ENCODE assay signal across 12 cellular contexts in the genomic region with DNA sequence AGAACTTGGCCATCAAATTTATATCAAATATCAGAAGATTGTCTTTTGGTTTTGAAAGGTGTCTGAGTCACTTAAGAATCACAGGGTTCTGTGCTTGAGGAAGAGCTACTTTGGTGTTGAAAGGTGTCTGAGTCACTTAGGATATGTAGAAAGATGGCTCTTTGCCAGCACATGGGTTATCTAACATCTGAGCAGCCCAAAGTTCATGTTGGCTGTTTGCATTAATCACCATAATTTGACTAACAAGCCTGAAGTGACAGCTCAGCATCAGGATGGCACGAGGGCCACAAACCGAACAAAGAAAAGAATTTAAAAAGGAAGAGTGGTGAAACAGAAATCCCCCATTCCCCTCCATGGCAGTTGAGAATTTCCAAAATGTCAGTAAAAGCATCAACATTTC.
A peak's percentile ranks its signal among the peaks of the same experiment; 100 is the strongest.
DNase-seq lines count a peak whose midpoint lies in the region; ATAC-seq, FAIRE-seq and TF ChIP-seq lines count a peak whose summit lies in the region.
"Had no signal": no experiment of that assay in that cellular context is flagged by ENCODE, and none has a peak within 500 bp of the region (broad histone marks: within the 10 kb centered on the region; RNA-seq: fewer than 3 reads in every experiment).

No MANE protein-coding gene starts in this region.

- no peak for TF ChIP-seq CTCF in CD8-positive, alpha-beta T cell (IDR thresholded peaks at IDR 0.05)
- TF ChIP-seq CTCF in endodermal cell (conservative IDR thresholded peaks at IDR 0.05) = no peak

- H3K27me3 ChIP-seq in CD8-positive, alpha-beta T cell (ENCODE audit: insufficient read depth, low read length) = no peaks in the 10 kb centered on the region
- H3K27me3 ChIP-seq in endodermal cell (ENCODE audit: control insufficient read depth, insufficient read depth, low read length, poor library complexity, severe bottlenecking) = no peaks in the 10 kb centered on the region
- H3K27me3 ChIP-seq: suprapubic skin had no signal

- H3K36me3 Mint-ChIP-seq in CD8-positive, alpha-beta T cell = no peaks in the 10 kb centered on the region
- peaks cover 1% of the 10 kb centered on the region for H3K36me3 Mint-ChIP-seq in activated CD8-positive, alpha-beta memory T cell treated with anti-CD3 and anti-CD28 coated beads, Interleukin-2, amount 10 ng/mL, durations not matched to agents 7 days and 5 days
- H3K36me3 Mint-ChIP-seq in endodermal cell (ENCODE audit: low read depth) = no peaks in the 10 kb centered on the region
- H3K36me3 Mint-ChIP-seq: naive B cell had no signal

- no peak overlapping the region for H3K4me3 Mint-ChIP-seq in CD8-positive, alpha-beta T cell
- no peak overlapping the region for H3K4me3 Mint-ChIP-seq in activated CD8-positive, alpha-beta memory T cell treated with anti-CD3 and anti-CD28 coated beads, Interleukin-2, amount 10 ng/mL, durations not matched to agents 7 days and 5 days
- no peak overlapping the region for H3K4me3 Mint-ChIP-seq in endodermal cell
- H3K4me3 Mint-ChIP-seq: naive B cell had no signal

- H3K4me1 Mint-ChIP-seq in CD8-positive, alpha-beta T cell (ENCODE audit: low read depth) = peaks cover 17% of the 10 kb centered on the region
- H3K4me1 Mint-ChIP-seq in activated CD8-positive, alpha-beta memory T cell treated with anti-CD3 and anti-CD28 coated beads, Interleukin-2, amount 10 ng/mL, durations not matched to agents 7 days and 5 days = peaks cover 13% of the 10 kb centered on the region
- peaks cover 11% of the 10 kb centered on the region for H3K4me1 Mint-ChIP-seq in endodermal cell
- H3K4me1 Mint-ChIP-seq: naive B cell had no signal

- no peaks in the 10 kb centered on the region for H3K9me3 ChIP-seq in CD8-positive, alpha-beta T cell (ENCODE audit: low read length)
- no peaks in the 10 kb centered on the region for H3K9me3 ChIP-seq in endodermal cell (ENCODE audit: control insufficient read depth, low read length)
- H3K9me3 ChIP-seq: suprapubic skin had no signal

- H3K27ac ChIP-seq in CD8-positive, alpha-beta T cell (ENCODE audit: low read depth, low read length) = no peak overlapping the region
- no peak overlapping the region for H3K27ac ChIP-seq in endodermal cell (ENCODE audit: low read depth, low read length)
- H3K27ac ChIP-seq: suprapubic skin had no signal

- FAIRE-seq in HTR-8/SVneo (lab: Jason Lieb, UNC) = no peak
- FAIRE-seq: endometrium, GM18507 had no signal

- peak in 5 of 7 experiments; percentile 2 to 32 (median 11) for DNase-seq in CD8-positive, alpha-beta T cell
- peak; percentile 33 for DNase-seq in HS-27A (ENCODE audit: low read depth)
- peak; percentile 41 for DNase-seq in activated CD8-positive, alpha-beta memory T cell treated with anti-CD3 and anti-CD28 coated beads, Interleukin-2, amount 10 ng/mL, durations not matched to agents 7 days and 5 days
- DNase-seq in kidney tubule cell (ENCODE audit: low spot score) = peak; percentile 87
- no peak for DNase-seq in GM19240 (ENCODE audit: insufficient read length, low spot score)
- DNase-seq in endodermal cell = no peak
- DNase-seq in HTR-8/SVneo (ENCODE audit: insufficient read length, low spot score) = no peak
- DNase-seq: naive B cell had no signal

- H3K27ac Mint-ChIP-seq in CD8-positive, alpha-beta T cell = no peak overlapping the region
- H3K27ac Mint-ChIP-seq in activated CD8-positive, alpha-beta memory T cell treated with anti-CD3 and anti-CD28 coated beads, Interleukin-2, amount 10 ng/mL, durations not matched to agents 7 days and 5 days = peak overlapping the region; percentile 43
- H3K27ac Mint-ChIP-seq in endodermal cell = no peak overlapping the region

- H3K9ac ChIP-seq in endodermal cell (ENCODE audit: extremely low read depth, low read length, poor library complexity, severe bottlenecking) = no peak overlapping the region

- intact Hi-C loops in CD8-positive, alpha-beta T cell (cut with DNase I, micrococcal nuclease) = loop anchor here in 1 of 2 experiments (5.0 kb wide), 1 partner anchor 329 kb away; the partner anchor contains the start of gene EOMES

- no peak overlapping the region for H3K4me3 ChIP-seq in CD8-positive, alpha-beta T cell (ENCODE audit: low read depth, low read length)
- H3K4me3 ChIP-seq in endodermal cell (ENCODE audit: low read length) = no peak overlapping the region
- H3K4me3 ChIP-seq: suprapubic skin had no signal

- H3K27me3 Mint-ChIP-seq in CD8-positive, alpha-beta T cell (ENCODE audit: low read depth) = no peaks in the 10 kb centered on the region
- no peaks in the 10 kb centered on the region for H3K27me3 Mint-ChIP-seq in activated CD8-positive, alpha-beta memory T cell treated with anti-CD3 and anti-CD28 coated beads, Interleukin-2, amount 10 ng/mL, durations not matched to agents 7 days and 5 days
- peaks cover 2% of the 10 kb centered on the region for H3K27me3 Mint-ChIP-seq in endodermal cell (ENCODE audit: insufficient read depth)

- 77% methylated on average over 2 of the region's 2 CpGs; no CpG with 5 or more reads in 1 of the 2 experiments for WGBS in endodermal cell (ENCODE audit: insufficient coverage in 1 of 2, insufficient read length in 1 of 2), 2 experiments

- H3K4me1 ChIP-seq in CD8-positive, alpha-beta T cell (ENCODE audit: insufficient read depth, low read length) = no peaks in the 10 kb centered on the region
- no peaks in the 10 kb centered on the region for H3K4me1 ChIP-seq in endodermal cell (ENCODE audit: control insufficient read depth, insufficient read depth, low read length)
- H3K4me1 ChIP-seq: suprapubic skin had no signal

- ATAC-seq in CD8-positive, alpha-beta T cell = peak; percentile 79
- ATAC-seq in activated CD8-positive, alpha-beta memory T cell treated with anti-CD3 and anti-CD28 coated beads, Interleukin-2, amount 10 ng/mL, durations not matched to agents 7 days and 5 days = peak; percentile 47
- no peak for ATAC-seq in GM21360 (IDR thresholded peaks at IDR 0.05; ENCODE audit: unreplicated experiment)

- H3K9me3 Mint-ChIP-seq in CD8-positive, alpha-beta T cell = no peaks in the 10 kb centered on the region
- H3K9me3 Mint-ChIP-seq in activated CD8-positive, alpha-beta memory T cell treated with anti-CD3 and anti-CD28 coated beads, Interleukin-2, amount 10 ng/mL, durations not matched to agents 7 days and 5 days (ENCODE audit: low read depth) = no peaks in the 10 kb centered on the region
- H3K9me3 Mint-ChIP-seq in endodermal cell = no peaks in the 10 kb centered on the region
- H3K9me3 Mint-ChIP-seq: naive B cell had no signal

- no peaks in the 10 kb centered on the region for H3K36me3 ChIP-seq in CD8-positive, alpha-beta T cell (ENCODE audit: insufficient read depth, low read length)
- no peaks in the 10 kb centered on the region for H3K36me3 ChIP-seq in endodermal cell (ENCODE audit: control insufficient read depth, insufficient read depth, low read length)
- H3K36me3 ChIP-seq: suprapubic skin had no signal

- POLR2A ChIA-PET in CD8-positive, alpha-beta T cell (lab: Charles Lee) = no interaction called here

- CTCF ChIA-PET in CD8-positive, alpha-beta T cell (lab: Charles Lee) = interaction anchor here (1.4 kb wide), 1 partner anchor 329 kb away, joined by 3 read pairs; the partner anchor contains the start of gene EOMES
- CTCF ChIA-PET in activated CD8-positive, alpha-beta memory T cell treated with anti-CD3 and anti-CD28 coated beads, Interleukin-2, amount 10 ng/mL, durations not matched to agents 7 days and 5 days (lab: Charles Lee) = no interaction called here

Comparison
In these comparisons a context has a peak if more than half of its experiments do, and no peak if none do; other contexts are left out.
1. DNase-seq: peak in CD8-positive, alpha-beta T cell (5 of 7), HS-27A (single experiment), activated CD8-positive, alpha-beta memory T cell treated with anti-CD3 and anti-CD28 coated beads, Interleukin-2, amount 10 ng/mL, durations not matched to agents 7 days and 5 days (single experiment) and kidney tubule cell (single experiment); none in GM19240 (single experiment), endodermal cell (single experiment) and HTR-8/SVneo (single experiment).